Comparison of ENCODE assay signal across 9 cellular contexts in the genomic region with DNA sequence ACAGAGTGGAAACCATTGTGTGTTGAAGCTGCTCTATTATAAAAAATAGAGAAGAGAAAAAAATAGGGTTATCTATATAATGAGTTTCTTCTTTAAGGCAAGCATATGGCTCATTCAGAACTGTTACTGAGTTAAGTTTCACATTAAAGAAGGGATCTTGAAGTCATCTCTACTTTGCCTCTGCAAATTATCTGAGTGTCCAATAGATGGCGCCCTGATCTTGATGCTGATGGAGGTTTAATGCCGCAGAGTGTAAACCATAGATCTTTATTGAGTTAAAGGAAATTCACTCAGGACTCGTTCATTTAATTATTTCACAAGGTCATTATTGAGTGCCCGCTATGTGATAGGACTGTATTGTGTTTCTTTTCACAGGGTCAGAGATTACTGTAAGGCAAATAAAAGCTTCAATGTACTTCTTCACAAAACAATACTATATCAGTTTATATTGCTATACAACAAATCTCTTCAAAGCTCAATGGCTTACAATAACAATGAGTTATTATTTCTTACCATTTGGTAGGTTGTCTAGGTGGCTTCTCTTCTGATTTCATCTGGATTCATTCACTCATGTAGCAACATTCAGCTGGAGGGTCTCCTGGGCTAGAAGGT.
DNase-seq lines count a peak whose midpoint lies in the region; ATAC-seq and TF ChIP-seq lines count a peak whose summit lies in the region.
"Had no signal": no experiment of that assay in that cellular context is flagged by ENCODE, and none has a peak within 500 bp of the region (broad histone marks: within the 10 kb centered on the region; RNA-seq: fewer than 3 reads in every experiment).

No MANE protein-coding gene starts in this region.

- H3K9me3 Mint-ChIP-seq in activated CD8-positive, alpha-beta memory T cell treated with anti-CD3 and anti-CD28 coated beads, Interleukin-2, amount 10 ng/mL, durations not matched to agents 7 days and 5 days (ENCODE audit: low read depth) = peaks cover 3% of the 10 kb centered on the region
- H3K9me3 Mint-ChIP-seq: activated naive CD8-positive, alpha-beta T cell treated with anti-CD3 and anti-CD28 coated beads, Interleukin-2, amount 10 ng/mL, durations not matched to agents 7 days and 5 days had no signal

- no peak overlapping the region for H3K4me3 ChIP-seq in PC-3 (ENCODE audit: low read length)

- TF ChIP-seq CTCF in PC-3 (conservative IDR thresholded peaks at IDR 0.05; ENCODE audit: low read depth, low read length) = peak; percentile 91

- H3K9ac ChIP-seq in PC-3 (ENCODE audit: low read length) = no peak overlapping the region

- H3F3A ChIP-seq in PC-3 (ENCODE audit: low read length, unreplicated experiment) = no peaks in the 10 kb centered on the region

- POLR2A ChIA-PET in PC-3 (lab: Charles Lee; ENCODE audit: unreplicated experiment) = no interaction called here

- H3K27ac Mint-ChIP-seq in activated CD8-positive, alpha-beta memory T cell treated with anti-CD3 and anti-CD28 coated beads, Interleukin-2, amount 10 ng/mL, durations not matched to agents 7 days and 5 days = no peak overlapping the region
- H3K27ac Mint-ChIP-seq: activated naive CD8-positive, alpha-beta T cell treated with anti-CD3 and anti-CD28 coated beads, Interleukin-2, amount 10 ng/mL, durations not matched to agents 7 days and 5 days had no signal

- BruUV-seq in PC-3 (replicated peaks; lab: Mats Ljungman, UMichigan) = no TSS peak

- no peaks in the 10 kb centered on the region for H3K27me3 Mint-ChIP-seq in activated CD8-positive, alpha-beta memory T cell treated with anti-CD3 and anti-CD28 coated beads, Interleukin-2, amount 10 ng/mL, durations not matched to agents 7 days and 5 days
- H3K27me3 Mint-ChIP-seq: activated naive CD8-positive, alpha-beta T cell treated with anti-CD3 and anti-CD28 coated beads, Interleukin-2, amount 10 ng/mL, durations not matched to agents 7 days and 5 days had no signal

- no peak overlapping the region for H2AFZ ChIP-seq in PC-3 (ENCODE audit: low read length)

- H3K36me3 ChIP-seq in PC-3 (ENCODE audit: low read depth, low read length) = no peaks in the 10 kb centered on the region

- no peaks in the 10 kb centered on the region for H3K79me2 ChIP-seq in PC-3 (ENCODE audit: low read length)

- CTCF ChIA-PET in activated CD8-positive, alpha-beta memory T cell treated with anti-CD3 and anti-CD28 coated beads, Interleukin-2, amount 10 ng/mL, durations not matched to agents 7 days and 5 days (lab: Charles Lee) = interaction anchor here (0.8 to 1.4 kb wide), 2 partner anchors 15 to 68 kb away, joined by 3 to 4 read pairs; no protein-coding TSS in a partner anchor
- CTCF ChIA-PET in PC-3 (lab: Charles Lee) = interaction anchor here (0.6 kb wide), 4 partner anchors 15 to 87 kb away, joined by 3 to 4 read pairs (median 3); no protein-coding TSS in a partner anchor

- H3K4me2 ChIP-seq in PC-3 (ENCODE audit: low read length) = no peak overlapping the region

- peak; percentile 39 for ATAC-seq in activated CD8-positive, alpha-beta memory T cell treated with anti-CD3 and anti-CD28 coated beads, Interleukin-2, amount 10 ng/mL, durations not matched to agents 7 days and 5 days
- ATAC-seq in HG02884 (IDR thresholded peaks at IDR 0.05; ENCODE audit: unreplicated experiment) (peak; percentile 74), PC-3 (peak; percentile 86), sciatic nerve (peak; percentile 24), HG03439 (IDR thresholded peaks at IDR 0.05; ENCODE audit: unreplicated experiment) (no peak)

- no peak overlapping the region for H3K27ac ChIP-seq in PC-3 (ENCODE audit: low read length)

- H3K36me3 Mint-ChIP-seq in activated CD8-positive, alpha-beta memory T cell treated with anti-CD3 and anti-CD28 coated beads, Interleukin-2, amount 10 ng/mL, durations not matched to agents 7 days and 5 days = no peaks in the 10 kb centered on the region
- H3K36me3 Mint-ChIP-seq: activated naive CD8-positive, alpha-beta T cell treated with anti-CD3 and anti-CD28 coated beads, Interleukin-2, amount 10 ng/mL, durations not matched to agents 7 days and 5 days had no signal

- H3K9me2 ChIP-seq in PC-3 (replicated peaks; ENCODE audit: low read length) = no peaks in the 10 kb centered on the region

- H3K4me1 ChIP-seq in PC-3 (ENCODE audit: insufficient read depth, low read length) = no peaks in the 10 kb centered on the region

- intact Hi-C loops in PC-3 (cut with micrococcal nuclease) = loop anchor here (1.0 to 5.0 kb wide), 3 partner anchors 52 to 119 kb away; no protein-coding TSS in a partner anchor
- intact Hi-C loops in sciatic nerve (cut with DNase I) = no loop called here

- H3K4me3 Mint-ChIP-seq in activated CD8-positive, alpha-beta memory T cell treated with anti-CD3 and anti-CD28 coated beads, Interleukin-2, amount 10 ng/mL, durations not matched to agents 7 days and 5 days = no peak overlapping the region
- H3K4me3 Mint-ChIP-seq: activated naive CD8-positive, alpha-beta T cell treated with anti-CD3 and anti-CD28 coated beads, Interleukin-2, amount 10 ng/mL, durations not matched to agents 7 days and 5 days had no signal

- no peaks in the 10 kb centered on the region for H3K27me3 ChIP-seq in PC-3 (ENCODE audit: low read length)

- H3K4me1 Mint-ChIP-seq in activated CD8-positive, alpha-beta memory T cell treated with anti-CD3 and anti-CD28 coated beads, Interleukin-2, amount 10 ng/mL, durations not matched to agents 7 days and 5 days = peaks cover 1% of the 10 kb centered on the region
- H3K4me1 Mint-ChIP-seq: activated naive CD8-positive, alpha-beta T cell treated with anti-CD3 and anti-CD28 coated beads, Interleukin-2, amount 10 ng/mL, durations not matched to agents 7 days and 5 days had no signal

- no peaks in the 10 kb centered on the region for H4K20me1 ChIP-seq in PC-3 (ENCODE audit: low read length)

- no peak for DNase-seq in activated CD8-positive, alpha-beta memory T cell treated with anti-CD3 and anti-CD28 coated beads, Interleukin-2, amount 10 ng/mL, durations not matched to agents 7 days and 5 days
- no peak for DNase-seq in activated CD8-positive, alpha-beta memory T cell treated with anti-CD3 and anti-CD28 coated beads, Interleukin-2, amount 50 U/mL, for 4 hours
- DNase-seq in PC-3 (peak; percentile 70), fibroblast of gingiva (ENCODE audit: low read depth) (peak; percentile 27), sciatic nerve (ENCODE audit: low spot score) (no peak)
- DNase-seq in activated CD4-positive, CD25-positive, alpha-beta regulatory T cell treated with anti-CD3 and anti-CD28 coated beads, Interleukin-2, amount 50 U/mL, for 72 hours = no peak
- DNase-seq: activated naive CD8-positive, alpha-beta T cell treated with anti-CD3 and anti-CD28 coated beads, Interleukin-2, amount 10 ng/mL, durations not matched to agents 7 days and 5 days had no signal

- H3K9me3 ChIP-seq in PC-3 (ENCODE audit: low read length) = no peaks in the 10 kb centered on the region

Comparison
In these comparisons a context has a peak if more than half of its experiments do, and no peak if none do; other contexts are left out.
1. DNase-seq: peak in PC-3 (single experiment) and fibroblast of gingiva (single experiment); none in activated CD8-positive, alpha-beta memory T cell treated with anti-CD3 and anti-CD28 coated beads, Interleukin-2, amount 10 ng/mL, durations not matched to agents 7 days and 5 days (single experiment), activated CD8-positive, alpha-beta memory T cell treated with anti-CD3 and anti-CD28 coated beads, Interleukin-2, amount 50 U/mL, for 4 hours (single experiment), sciatic nerve (single experiment) and activated CD4-positive, CD25-positive, alpha-beta regulatory T cell treated with anti-CD3 and anti-CD28 coated beads, Interleukin-2, amount 50 U/mL, for 72 hours (single experiment).